24 cellular contexts compared by ENCODE assay signal in the genomic region with DNA sequence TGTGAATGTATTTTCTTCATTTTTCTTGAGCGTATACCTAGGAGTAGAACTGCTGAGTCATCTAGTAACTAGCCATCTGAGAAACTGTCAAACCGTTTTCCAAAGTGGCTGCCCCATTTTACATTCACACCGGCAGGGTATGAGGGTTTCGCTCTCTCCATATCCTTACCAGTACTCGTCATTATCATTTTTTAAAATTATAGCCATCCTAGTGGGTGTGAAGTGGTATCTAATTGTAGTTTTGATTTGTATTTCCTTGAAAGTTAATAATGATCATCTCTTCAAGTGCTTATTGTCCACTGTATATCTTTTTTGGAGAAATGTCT. TPM values are rescaled to one million over a fixed set of nuclear protein-coding genes. Genes with fewer than 3 reads are reported as not detected.
DNase-seq lines count a peak whose midpoint lies in the region; ATAC-seq and TF ChIP-seq lines count a peak whose summit lies in the region.
"Had no signal": no experiment of that assay in that cellular context is flagged by ENCODE, and none has a peak within 500 bp of the region (broad histone marks: within the 10 kb centered on the region; RNA-seq: fewer than 3 reads in every experiment).

No MANE protein-coding gene starts in this region.

- H3F3A ChIP-seq in SK-N-SH (replicated peaks; ENCODE audit: insufficient read depth): peaks cover 17% of the 10 kb centered on the region

- intact Hi-C loops in CD4-positive, alpha-beta memory T cell (cut with micrococcal nuclease): loop anchor here (5.0 kb wide), 1 partner anchor 33 kb away; a partner anchor contains a TSS
- intact Hi-C loops in HCT116 (cut with micrococcal nuclease): no loop called here

- RAD21 ChIA-PET in HCT116 (lab: Charles Lee; ENCODE audit: low non-redundant PET in 1 of 2, low total read pairs in 2 of 2, uncharacterized antibody in 2 of 2, unreplicated experiment in 2 of 2): no interaction called here

- peaks cover 26 to 52% (median 42%) of the 10 kb centered on the region in 4 donors for H3K4me1 Mint-ChIP-seq in CD4-positive, alpha-beta memory T cell
- H3K4me1 Mint-ChIP-seq in T-helper 17 cell: peaks cover 27% of the 10 kb centered on the region

- BruUV-seq in HCT116 (replicated peaks; lab: Mats Ljungman, UMichigan): no TSS peak

- peaks cover 4 to 8% of the 10 kb centered on the region in 2 donors for H3K36me3 Mint-ChIP-seq in CD4-positive, alpha-beta memory T cell
- no peaks in the 10 kb centered on the region for H3K36me3 Mint-ChIP-seq in T-helper 17 cell (ENCODE audit: low read depth)
- H3K36me3 Mint-ChIP-seq: stimulated activated naive B cell treated with anti-CD40 and anti-IgM and Interleukin-4, amounts not matched to agents 10 μg/mL and 1 μg/mL and 100 μg/mL, for 72 hours had no signal

- H3K9me3 Mint-ChIP-seq in CD4-positive, alpha-beta memory T cell: peaks cover 0 to 2% (median 0%) of the 10 kb centered on the region in 8 donors
- H3K9me3 Mint-ChIP-seq: stimulated activated naive B cell treated with anti-CD40 and anti-IgM and Interleukin-4, amounts not matched to agents 10 μg/mL and 1 μg/mL and 100 μg/mL, for 72 hours had no signal

- no peaks in the 10 kb centered on the region for H3K79me2 ChIP-seq in HCT116 (ENCODE audit: insufficient read depth, low read length)
- H3K79me2 ChIP-seq in SK-N-SH (ENCODE audit: insufficient read depth): no peaks in the 10 kb centered on the region

- peak overlapping the region; percentile 7 for H2AFZ ChIP-seq in HCT116 (ENCODE audit: low read depth, low read length, poor library complexity, severe bottlenecking)
- H2AFZ ChIP-seq in SK-N-SH (ENCODE audit: low read depth): no peak overlapping the region

- H3K4me3 Mint-ChIP-seq in CD4-positive, alpha-beta memory T cell: peak overlapping the region in 5 of 8 donors; percentile 20 to 43 (median 31)
- H3K4me3 Mint-ChIP-seq in T-helper 17 cell: no peak overlapping the region
- H3K4me3 Mint-ChIP-seq: activated T-cell treated with anti-CD3 and anti-CD28 coated beads, Interleukin-2, amount 50 U/mL, for 4 hours; stimulated activated naive B cell treated with anti-CD40 and anti-IgM and Interleukin-4, amounts not matched to agents 10 μg/mL and 1 μg/mL and 100 μg/mL, for 72 hours had no signal

- no peak overlapping the region for H3K4me3 ChIP-seq in CD4-positive, alpha-beta memory T cell (ENCODE audit: low read length in 2 of 2)
- H3K4me3 ChIP-seq in GM06990 (replicated peaks; ENCODE audit: low read depth, low read length): peak overlapping the region; percentile 17
- H3K4me3 ChIP-seq in HCT116 (replicated peaks in 1 of 2; ENCODE audit: low read depth in 1 of 2, low read length in 2 of 2): no peak overlapping the region
- no peak overlapping the region for H3K4me3 ChIP-seq in SK-N-SH (ENCODE audit: low read depth in 2 of 2, low read length in 1 of 2)
- H3K4me3 ChIP-seq: adrenal gland, ovary, tibial artery had no signal

- TF ChIP-seq EP300 in SK-N-SH (IDR thresholded peaks at IDR 0.05; ENCODE audit: borderline replicate concordance in 1 of 2, low read depth in 1 of 2, low read length in 1 of 2): no peak

- H3K27ac ChIP-seq in CD4-positive, alpha-beta memory T cell (ENCODE audit: low read depth, low read length): no peak overlapping the region
- no peak overlapping the region for H3K27ac ChIP-seq in HCT116 (ENCODE audit: low read depth, low read length)
- H3K27ac ChIP-seq in SK-N-SH (ENCODE audit: low read depth in 2 of 2, low read length in 1 of 2): no peak overlapping the region
- H3K27ac ChIP-seq: adrenal gland, ovary, tibial artery had no signal

- no peak for ATAC-seq in HCT116
- ATAC-seq in T-helper 17 cell: no peak
- ATAC-seq: sciatic nerve; stimulated activated naive B cell treated with anti-CD40 and anti-IgM and Interleukin-4, amounts not matched to agents 10 μg/mL and 1 μg/mL and 100 μg/mL, for 72 hours had no signal

- CTCF ChIA-PET in CD4-positive, alpha-beta memory T cell (lab: Charles Lee; ENCODE audit: partially characterized antibody): no interaction called here
- CTCF ChIA-PET in HCT116 (lab: Charles Lee) (interaction anchor here (1.2 kb wide), 1 partner anchor 10 kb away, joined by 3 read pairs; no protein-coding TSS in a partner anchor), SK-N-SH (lab: Yijun Ruan, JAX) (interaction anchor here (1.0 to 1.3 kb wide), 2 partner anchors 45 to 113 kb away, joined by 3 to 9 read pairs; no protein-coding TSS in a partner anchor)

- H4K20me1 ChIP-seq in HCT116 (ENCODE audit: insufficient read depth) (no peaks in the 10 kb centered on the region), SK-N-SH (ENCODE audit: insufficient read depth) (no peaks in the 10 kb centered on the region)

- H3K4me1 ChIP-seq in CD4-positive, alpha-beta memory T cell (ENCODE audit: insufficient read depth, low read length): peaks cover 23% of the 10 kb centered on the region
- H3K4me1 ChIP-seq in HCT116 (ENCODE audit: control insufficient read depth in 1 of 2, insufficient read depth in 2 of 2, low read length in 2 of 2) (peaks cover 0 to 15% of the 10 kb centered on the region in 2 experiments; a peak in 1 of 4 replicates), SK-N-SH (ENCODE audit: control insufficient read depth in 1 of 2, insufficient read depth in 2 of 2, low read depth in 1 of 2, low read length in 1 of 2) (peaks cover 0 to 6% of the 10 kb centered on the region in 2 experiments; a peak in 1 of 4 replicates)
- H3K4me1 ChIP-seq: adrenal gland had no signal

- no peaks in the 10 kb centered on the region for H3K9me3 ChIP-seq in CD4-positive, alpha-beta memory T cell (ENCODE audit: control insufficient read depth in 1 of 2, low read length in 2 of 2)
- H3K9me3 ChIP-seq in HCT116 (ENCODE audit: control insufficient read depth in 1 of 2, insufficient read depth in 1 of 2, low read depth in 1 of 2, low read length in 2 of 2): no peaks in the 10 kb centered on the region
- H3K9me3 ChIP-seq in SK-N-SH: no peaks in the 10 kb centered on the region
- H3K9me3 ChIP-seq in T-helper 17 cell (ENCODE audit: control insufficient read depth, low read length, poor library complexity, severe bottlenecking): no peaks in the 10 kb centered on the region
- H3K9me3 ChIP-seq: adrenal gland, ovary, tibial artery had no signal

- no peak for TF ChIP-seq POLR2A in HCT116 (IDR thresholded peaks at IDR 0.05; ENCODE audit: borderline replicate concordance, extremely low read depth, insufficient read depth, insufficient read length)

- H3K27ac Mint-ChIP-seq in CD4-positive, alpha-beta memory T cell: peak overlapping the region in 5 of 7 donors; percentile 8 to 87 (median 27)
- H3K27ac Mint-ChIP-seq in T-helper 17 cell: no peak overlapping the region

- H3K9me2 ChIP-seq in HCT116 (ENCODE audit: insufficient read depth): no peaks in the 10 kb centered on the region
- H3K9me2 ChIP-seq in SK-N-SH: no peaks in the 10 kb centered on the region

- no peaks in the 10 kb centered on the region for H3K36me3 ChIP-seq in CD4-positive, alpha-beta memory T cell (ENCODE audit: insufficient read depth, low read length)
- H3K36me3 ChIP-seq in GM06990 (ENCODE audit: control insufficient read depth, insufficient read depth, low read length) (no peaks in the 10 kb centered on the region), HCT116 (ENCODE audit: control insufficient read depth in 1 of 2, insufficient read depth in 2 of 2, low read length in 2 of 2) (no peaks in the 10 kb centered on the region), SK-N-SH (replicated peaks in 1 of 2; ENCODE audit: control insufficient read depth in 1 of 2, insufficient read depth in 2 of 2, low read length in 1 of 2) (no peaks in the 10 kb centered on the region)
- H3K36me3 ChIP-seq: adrenal gland, ovary, tibial artery had no signal

- DNase-seq in CD4-positive, alpha-beta memory T cell: no peak
- no peak for DNase-seq in GM06990 (ENCODE audit: extremely low read depth, insufficient read length)
- DNase-seq in HCT116 (ENCODE audit: low read depth, low spot score): no peak
- DNase-seq in ecto neural progenitor cell (ENCODE audit: low spot score): peak; percentile 11
- no peak for DNase-seq in SK-N-SH
- no peak for DNase-seq in T-helper 17 cell
- no peak for DNase-seq in GF-D8 (lab: John Stamatoyannopoulos, UW)
- DNase-seq: activated CD4-positive, alpha-beta T cell treated with anti-CD3 and anti-CD28 coated beads, Interleukin-2, amount 50 U/mL, for 1 hour; activated T-cell treated with anti-CD3 and anti-CD28 coated beads, Interleukin-2, amount 50 U/mL, for 4 hours; AML-193; dermis blood vessel endothelial cell; foreskin fibroblast; Karpas-422; mammary epithelial cell; NCI-H1092; NCI-H2081 treated with DMSO at 0.1 percent for 48 hours; NCI-H524 treated with DMSO at 0.1 percent for 48 hours; ovary; Right ventricle myocardium superior; stimulated activated naive B cell treated with anti-CD40 and anti-IgM and Interleukin-4, amounts not matched to agents 10 μg/mL and 1 μg/mL and 100 μg/mL, for 72 hours; tibial artery had no signal

- WGBS in SK-N-SH (ENCODE audit: low lambda C conversion rate): 85% methylated on average over 5 of the region's 5 CpGs

- POLR2A ChIA-PET in CD4-positive, alpha-beta memory T cell (lab: Charles Lee; ENCODE audit: partially characterized antibody): interaction anchor here (1.2 to 2.2 kb wide), 3 partner anchors 9 to 32 kb away, joined by 4 to 6 read pairs (median 5); a partner anchor contains a TSS
- POLR2A ChIA-PET in HCT116 (lab: Charles Lee) (no interaction called here), SK-N-SH (lab: Yijun Ruan, JAX) (no interaction called here)

- H3K9ac ChIP-seq in HCT116 (ENCODE audit: low read length) (no peak overlapping the region), SK-N-SH (no peak overlapping the region)

- TF ChIP-seq RAD21 in HCT116 (IDR thresholded peaks at IDR 0.05; ENCODE audit: low read depth): no peak
- no peak for TF ChIP-seq RAD21 in SK-N-SH (IDR thresholded peaks at IDR 0.05; ENCODE audit: low read length)

- TF ChIP-seq CTCF in GM06990 (IDR thresholded peaks at IDR 0.05; ENCODE audit: insufficient read depth, low read length, poor library complexity, severe bottlenecking): no peak
- no peak for TF ChIP-seq CTCF in HCT116 (IDR thresholded peaks at IDR 0.05 in 2 of 3, conservative IDR thresholded peaks at IDR 0.05 in 1 of 3; ENCODE audit: borderline replicate concordance in 1 of 3, insufficient read depth in 1 of 3, low read depth in 2 of 3, low read length in 2 of 3)
- no peak for TF ChIP-seq CTCF in SK-N-SH (IDR thresholded peaks at IDR 0.05)

- no peaks in the 10 kb centered on the region for H3K27me3 ChIP-seq in CD4-positive, alpha-beta memory T cell (ENCODE audit: insufficient read depth, low read length)
- H3K27me3 ChIP-seq in GM06990 (replicated peaks; ENCODE audit: control insufficient read depth, insufficient read depth, low read length) (no peaks in the 10 kb centered on the region), HCT116 (ENCODE audit: insufficient read depth, low read length) (peaks cover 10% of the 10 kb centered on the region; the same call in 1 of the 2 replicates), SK-N-SH (ENCODE audit: insufficient read depth) (no peaks in the 10 kb centered on the region)
- H3K27me3 ChIP-seq: adrenal gland, ovary had no signal

- H3K27me3 Mint-ChIP-seq in CD4-positive, alpha-beta memory T cell: no peaks in the 10 kb centered on the region
- H3K27me3 Mint-ChIP-seq in T-helper 17 cell: no peaks in the 10 kb centered on the region

- H3K4me2 ChIP-seq in HCT116 (ENCODE audit: low read length) (no peak overlapping the region), SK-N-SH (no peak overlapping the region)

RNA-seq across cellular contexts. Expression of a gene that starts 6.0 kb away (rescaled TPM):
- 10 to 100 TPM; 19.5 to 22.5 TPM for total RNA-seq in CD4-positive, alpha-beta memory T cell
- polyA plus RNA-seq in CD4-positive, alpha-beta memory T cell: 10 to 100 TPM in 1 of 2 donors, 1 to 10 TPM in 1; 4.0 to 20.5 TPM
- total RNA-seq in HCT116 (2021; ENCODE audit: unreplicated experiment) (0.86 TPM), T-helper 17 cell (10 to 100 TPM; 43.5 to 45.3 TPM)
- polyA plus RNA-seq in HCT116 (2012): 0.54 and 0.59 TPM in 2 replicates
- polyA plus RNA-seq in SK-N-SH (2012; rRNA removed): 5.2 TPM in 2 replicates
- polyA plus RNA-seq in SK-N-SH (2012; cell fraction: cytosol; rRNA removed): 4.1 and 6.3 TPM in 2 replicates
- 5.5 and 8.1 TPM in 2 replicates for polyA plus RNA-seq in SK-N-SH (2012; cell fraction: nucleus; rRNA removed)
- total RNA-seq: mammary epithelial cell had no signal
- polyA plus RNA-seq: keratinocyte had no signal

RNA-seq across cellular contexts. Expression of a gene that starts 30.8 kb away (rescaled TPM):
- total RNA-seq in CD4-positive, alpha-beta memory T cell: 100 to 1,000 TPM; 101 to 103 TPM
- polyA plus RNA-seq in CD4-positive, alpha-beta memory T cell: 10 to 100 TPM in 1 of 2 donors, 1 to 10 TPM in 1; 6.2 to 11.1 TPM
- total RNA-seq in HCT116 (2021; ENCODE audit: unreplicated experiment) (94.3 TPM), T-helper 17 cell (100 to 1,000 TPM; 201 to 252 TPM)
- 148 and 150 TPM in 2 replicates for polyA plus RNA-seq in HCT116 (2012)
- polyA plus RNA-seq in SK-N-SH (2012; rRNA removed): 16.7 and 27.0 TPM in 2 replicates
- polyA plus RNA-seq in SK-N-SH (2012; cell fraction: cytosol; rRNA removed): 10.3 and 14.0 TPM in 2 replicates
- 14.0 and 19.5 TPM in 2 replicates for polyA plus RNA-seq in SK-N-SH (2012; cell fraction: nucleus; rRNA removed)

Comparison
In these comparisons a context has a peak if more than half of its experiments do, and no peak if none do; other contexts are left out.
1. RNA of a gene that starts 6.0 kb away (total RNA-seq): 43.5 to 45.3 TPM in T-helper 17 cell and 19.5 to 22.5 TPM in CD4-positive, alpha-beta memory T cell; 0.86 TPM in HCT116 (single experiment); every median in the first group is over 10 times any median in the second.